ENCODE assay signal across 22 cellular contexts in the genomic region with DNA sequence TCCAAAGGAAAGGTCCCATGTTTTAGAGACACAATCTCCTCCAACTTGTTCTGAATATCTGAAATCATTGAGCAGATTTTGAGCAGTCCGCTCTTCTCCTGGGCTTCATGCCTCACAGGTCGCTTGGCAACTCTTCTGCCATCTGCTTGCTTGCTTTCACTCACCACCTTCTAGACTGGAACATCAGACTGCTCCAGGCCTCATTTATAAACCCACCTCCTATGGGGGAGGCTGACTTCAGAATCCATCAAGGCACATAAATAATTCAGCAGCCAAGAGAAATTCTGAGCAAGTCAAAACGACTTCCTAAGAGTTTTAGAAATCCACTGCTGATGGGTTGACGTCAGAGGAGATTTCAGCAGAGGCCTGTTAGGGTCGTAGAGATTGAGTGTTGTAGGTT.
"Had no signal": no experiment of that assay in that cellular context is flagged by ENCODE, and none has a peak within 500 bp of the region (broad histone marks: within the 10 kb centered on the region; RNA-seq: fewer than 3 reads in every experiment).

No MANE protein-coding gene starts in this region.

- H3K27me3 ChIP-seq: gastrocnemius medialis, sigmoid colon, testis, upper lobe of right lung had no signal

- H3K9me3 ChIP-seq: gastrocnemius medialis, lower lobe of right lung, prostate gland, sigmoid colon, testis, upper lobe of right lung had no signal

- H3K4me1 ChIP-seq: gastrocnemius medialis, lower lobe of right lung, prostate gland, sigmoid colon, testis, upper lobe of right lung had no signal

- H3K27ac ChIP-seq: epithelial cell of prostate, gastrocnemius medialis, lower lobe of right lung, prostate gland, sigmoid colon, testis, upper lobe of right lung, WERI-Rb-1 had no signal

- H3K36me3 ChIP-seq: gastrocnemius medialis, lower lobe of right lung, prostate gland, sigmoid colon, upper lobe of right lung, WERI-Rb-1 had no signal

- H3K4me3 ChIP-seq: gastrocnemius medialis, lower lobe of right lung, prostate gland, sigmoid colon, testis, upper lobe of right lung had no signal

- DNase-seq: activated CD4-positive, alpha-beta T cell treated with anti-CD3 and anti-CD28 coated beads for 4 hours; activated CD8-positive, alpha-beta memory T cell treated with anti-CD3 and anti-CD28 coated beads, Interleukin-2, amount 50 U/mL, for 4 hours; activated CD8-positive, alpha-beta T cell treated with anti-CD3 and anti-CD28 coated beads for 36 hours; activated naive CD8-positive, alpha-beta T cell treated with anti-CD3 and anti-CD28 coated beads, Interleukin-2, amount 10 ng/mL, durations not matched to agents 7 days and 5 days; activated T-cell treated with anti-CD3 and anti-CD28 coated beads, Interleukin-2, amount 50 U/mL, for 72 hours; aorta; cortex of kidney; effector memory CD4-positive, alpha-beta T cell; gastrocnemius medialis; kidney glomerular epithelial cell; lower lobe of right lung; naive B cell; sigmoid colon; stimulated activated CD4-positive, alpha-beta T cell treated with anti-CD3 and anti-CD28 coated beads, Interleukin-12 subunit alpha, Interleukin-12 subunit beta, amount 100 ng/mL, for 4 hours; stimulated activated naive CD8-positive, alpha-beta T cell treated with anti-CD3 and anti-CD28 coated beads, Interleukin-15, Interleukin-2, amounts not matched to agents 100 U/mL and 50 U/mL, for 24 hours; T-cell; T1000; testis; upper lobe of right lung; WERI-Rb-1 had no signal
